In the genomic region with DNA sequence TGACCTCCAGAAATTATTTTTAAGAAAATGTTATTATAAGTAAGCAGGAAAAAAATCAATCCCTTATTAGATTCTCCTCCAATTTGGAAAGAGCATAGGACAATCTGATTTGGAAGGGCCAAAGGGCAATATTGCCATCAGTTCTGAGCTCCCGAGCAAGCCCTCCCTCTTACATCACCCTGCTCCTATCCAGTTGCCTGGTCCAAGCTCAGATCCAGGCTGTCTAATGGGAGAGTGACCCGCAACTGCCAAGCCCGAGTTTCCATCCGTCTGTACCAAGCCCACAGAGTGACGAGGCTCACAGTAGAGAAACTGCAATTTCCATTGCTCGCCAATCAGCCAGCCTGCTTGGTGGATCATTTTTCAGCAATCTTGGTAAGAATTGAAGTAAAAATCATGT, we compare ENCODE assay signal across 23 cellular contexts.
"Had no signal": no experiment of that assay in that cellular context is flagged by ENCODE, and none has a peak within 500 bp of the region (broad histone marks: within the 10 kb centered on the region; RNA-seq: fewer than 3 reads in every experiment).

No MANE protein-coding gene starts in this region.

- H3K27ac ChIP-seq: KMS-11, RWPE1, SJSA1, SK-N-MC had no signal

- H3K27me3 ChIP-seq: SJSA1 had no signal

- ATAC-seq: K562, Panc1, PC-3 had no signal

- H3K36me3 Mint-ChIP-seq: IgD-negative memory B cell had no signal

- H3K27ac Mint-ChIP-seq: IgD-negative memory B cell had no signal

- H3K4me2 ChIP-seq: KMS-11 had no signal

- H3K9me3 ChIP-seq: SJSA1 had no signal

- H3K4me3 ChIP-seq: K562, SJSA1, SK-N-MC had no signal

- H3K4me1 ChIP-seq: SJSA1 had no signal

- H3K9ac ChIP-seq: KMS-11 had no signal

- H3K4me3 Mint-ChIP-seq: IgD-negative memory B cell had no signal

- DNase-seq: Kasumi-1, MV-4-11, NCI-H1048, NCI-H1105, NCI-H1436 treated with DMSO at 0.1 percent for 48 hours, NCI-H1694, NCI-H187 treated with DMSO at 0.1 percent for 48 hours, NCI-H2029 treated with DMSO at 0.1 percent for 48 hours, NCI-H2227 treated with DMSO at 0.1 percent for 48 hours, NCI-H446, NCI-H510A, NCI-H524 treated with DMSO at 0.1 percent for 48 hours, NCI-H69, NCI-H774, PC-3, SHP77 treated with DMSO at 0.1 percent for 48 hours had no signal

- FAIRE-seq: K562 had no signal

- H3K36me3 ChIP-seq: SJSA1 had no signal
